In the genomic region with DNA sequence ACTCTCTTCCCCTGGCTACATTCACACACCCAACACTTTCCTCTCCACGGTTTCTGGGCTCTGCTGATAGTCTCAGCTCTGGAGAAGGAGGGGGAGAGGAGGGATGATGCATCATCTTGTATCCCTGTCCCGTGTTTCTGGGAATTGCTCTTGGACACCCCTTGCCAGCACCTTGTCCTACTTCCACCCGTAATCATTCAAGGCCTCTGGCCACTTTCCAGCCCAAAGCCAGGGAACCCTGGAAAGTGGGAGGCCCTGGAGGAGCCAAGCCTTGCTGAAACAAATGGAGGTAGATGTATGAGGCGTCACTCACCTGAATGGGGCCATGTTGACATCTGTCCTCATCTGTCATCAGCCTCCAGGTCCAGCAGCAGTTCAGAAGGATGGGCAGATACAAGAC, we compare ENCODE assay signal across 15 cellular contexts. TPM values are rescaled to one million over a fixed set of nuclear protein-coding genes. Genes with fewer than 3 reads are reported as not detected.
DNase-seq lines count a peak whose midpoint lies in the region; ATAC-seq and TF ChIP-seq lines count a peak whose summit lies in the region.
"Had no signal": no experiment of that assay in that cellular context is flagged by ENCODE, and none has a peak within 500 bp of the region (broad histone marks: within the 10 kb centered on the region; RNA-seq: fewer than 3 reads in every experiment).

No MANE protein-coding gene starts in this region.

- peaks cover 6% of the 10 kb centered on the region; the same call in 1 of the 2 replicates for H3F3A ChIP-seq in Loucy (ENCODE audit: low read depth)

- H3K4me1 ChIP-seq in CD8-positive, alpha-beta memory T cell (ENCODE audit: insufficient read depth, low read length), result peaks cover 18% of the 10 kb centered on the region
- H3K4me1 ChIP-seq in Loucy (ENCODE audit: insufficient read depth, low read length, poor library complexity, severe bottlenecking), result peaks cover 51% of the 10 kb centered on the region
- H3K4me1 ChIP-seq in prostate gland (replicated peaks), result no peaks in the 10 kb centered on the region

- POLR2A ChIA-PET in CD8-positive, alpha-beta memory T cell (lab: Charles Lee), result no interaction called here

- no peaks in the 10 kb centered on the region for H3K9me2 ChIP-seq in Loucy (replicated peaks; ENCODE audit: low read depth, low read length)

- H3K36me3 Mint-ChIP-seq in CD8-positive, alpha-beta memory T cell, result peaks cover 6 to 82% (median 24%) of the 10 kb centered on the region in 3 donors
- H3K36me3 Mint-ChIP-seq in endothelial cell (ENCODE audit: low read depth, unreplicated experiment), result peaks cover 60% of the 10 kb centered on the region

- no peak overlapping the region for H3K4me3 ChIP-seq in CD8-positive, alpha-beta memory T cell (ENCODE audit: low read length)
- peak overlapping the region; percentile 94 for H3K4me3 ChIP-seq in Loucy (ENCODE audit: low read length, poor library complexity, severe bottlenecking)
- H3K4me3 ChIP-seq in prostate gland, result no peak overlapping the region
- H3K4me3 ChIP-seq: hepatocyte, mucosa of descending colon had no signal

- no peak for ATAC-seq in GM18873 (IDR thresholded peaks at IDR 0.05; ENCODE audit: low FRiP score, unreplicated experiment)
- no peak for ATAC-seq in GM21515 (IDR thresholded peaks at IDR 0.05; ENCODE audit: unreplicated experiment)
- ATAC-seq: mucosa of descending colon had no signal

- H3K9me3 ChIP-seq in CD8-positive, alpha-beta memory T cell (ENCODE audit: low read length), result no peaks in the 10 kb centered on the region
- H3K9me3 ChIP-seq in Loucy (ENCODE audit: insufficient read depth, low read depth, low read length) (no peaks in the 10 kb centered on the region), prostate gland (no peaks in the 10 kb centered on the region)
- H3K9me3 ChIP-seq: mucosa of descending colon had no signal

- H3K79me2 ChIP-seq in Loucy (ENCODE audit: insufficient read depth, low read length), result peaks cover 95% of the 10 kb centered on the region

- no peak for DNase-seq in CD8-positive, alpha-beta memory T cell
- DNase-seq in endothelial cell (ENCODE audit: low spot score) (no peak), prostate gland (ENCODE audit: low spot score) (no peak), midbrain (lab: John Stamatoyannopoulos, UW) (no peak), NCI-H2107 (lab: John Stamatoyannopoulos, UW) (no peak)
- DNase-seq: mucosa of descending colon; NCI-H1694 treated with DMSO at 0.1 percent for 48 hours; OCI-M1; stimulated activated CD4-positive, alpha-beta T cell treated with anti-CD3 and anti-CD28 coated beads, Interleukin-15, amount 100 ng/mL, for 24 hours had no signal

- no peak overlapping the region for H2AFZ ChIP-seq in Loucy (ENCODE audit: low read length)
- H2AFZ ChIP-seq: hepatocyte had no signal

- CTCF ChIA-PET in CD8-positive, alpha-beta memory T cell (lab: Charles Lee), result no interaction called here

- peaks cover 40% of the 10 kb centered on the region for H4K20me1 ChIP-seq in Loucy (ENCODE audit: insufficient read depth, low read length, poor library complexity, severe bottlenecking)

- H3K4me1 Mint-ChIP-seq in CD8-positive, alpha-beta memory T cell, result peaks cover 38 to 70% (median 65%) of the 10 kb centered on the region in 3 donors
- peaks cover 46% of the 10 kb centered on the region for H3K4me1 Mint-ChIP-seq in endothelial cell (ENCODE audit: unreplicated experiment)

- H3K4me2 ChIP-seq in Loucy (ENCODE audit: low read depth, low read length, poor library complexity, severe bottlenecking), result peak overlapping the region; percentile 79
- H3K4me2 ChIP-seq: hepatocyte had no signal

- H3K4me3 Mint-ChIP-seq in CD8-positive, alpha-beta memory T cell, result peak overlapping the region in 3 of 7 donors; percentile 16 to 47 (median 33)
- H3K4me3 Mint-ChIP-seq in endothelial cell (ENCODE audit: unreplicated experiment), result peak overlapping the region; percentile 68
- H3K4me3 Mint-ChIP-seq: stimulated activated naive CD8-positive, alpha-beta T cell treated with anti-CD3 and anti-CD28 coated beads, Interleukin-15, Interleukin-2, amounts not matched to agents 100 ng/mL and 50 ng/mL, for 24 hours had no signal

- peaks cover 0 to 4% of the 10 kb centered on the region in 2 donors for H3K27me3 Mint-ChIP-seq in CD8-positive, alpha-beta memory T cell
- H3K27me3 Mint-ChIP-seq in endothelial cell (ENCODE audit: unreplicated experiment), result peaks cover 12% of the 10 kb centered on the region
- H3K27me3 Mint-ChIP-seq: stimulated activated naive CD8-positive, alpha-beta T cell treated with anti-CD3 and anti-CD28 coated beads, Interleukin-15, Interleukin-2, amounts not matched to agents 100 ng/mL and 50 ng/mL, for 24 hours had no signal

- H3K27ac Mint-ChIP-seq in CD8-positive, alpha-beta memory T cell, result peak overlapping the region; percentile 12 to 93 (median 81)
- H3K27ac Mint-ChIP-seq in endothelial cell (ENCODE audit: unreplicated experiment), result no peak overlapping the region
- H3K27ac Mint-ChIP-seq: activated T-helper 2 cell treated with anti-CD3 and anti-CD28 coated beads, Interferon-gamma antibody, Interleukin-2, Interleukin-4, amounts not matched to agents 10 μg/mL and 5 μg/mL and 100 μg/mL, durations not matched to agents 14 hours and 24 hours and 36 hours had no signal

- H3K9ac ChIP-seq in Loucy (ENCODE audit: low read depth, low read length, poor library complexity, severe bottlenecking), result peak overlapping the region; percentile 100

- intact Hi-C loops in prostate gland (cut with DNase I), result no loop called here

- TF ChIP-seq POLR2A in prostate gland (IDR thresholded peaks at IDR 0.05), result no peak

- no peaks in the 10 kb centered on the region for H3K9me3 Mint-ChIP-seq in CD8-positive, alpha-beta memory T cell
- H3K9me3 Mint-ChIP-seq in endothelial cell (ENCODE audit: unreplicated experiment), result no peaks in the 10 kb centered on the region
- H3K9me3 Mint-ChIP-seq: activated T-helper 2 cell treated with anti-CD3 and anti-CD28 coated beads, Interferon-gamma antibody, Interleukin-2, Interleukin-4, amounts not matched to agents 10 μg/mL and 5 μg/mL and 100 μg/mL, durations not matched to agents 14 hours and 24 hours and 36 hours; stimulated activated naive CD8-positive, alpha-beta T cell treated with anti-CD3 and anti-CD28 coated beads, Interleukin-15, Interleukin-2, amounts not matched to agents 100 ng/mL and 50 ng/mL, for 24 hours had no signal

- no peak overlapping the region for H3K27ac ChIP-seq in CD8-positive, alpha-beta memory T cell (ENCODE audit: low read depth, low read length)
- peak overlapping the region; percentile 84 to 87 for H3K27ac ChIP-seq in prostate gland
- H3K27ac ChIP-seq: hepatocyte had no signal

- 51% methylated on average over 4 of the region's 4 CpGs for WGBS in prostate gland

- H3K36me3 ChIP-seq in CD8-positive, alpha-beta memory T cell (ENCODE audit: insufficient read depth, low read length), result peaks cover 39% of the 10 kb centered on the region
- peaks cover 61% of the 10 kb centered on the region for H3K36me3 ChIP-seq in Loucy (ENCODE audit: insufficient read depth, low read length)
- H3K36me3 ChIP-seq in prostate gland, result peaks cover 0 to 11% of the 10 kb centered on the region in 2 donors

- no peaks in the 10 kb centered on the region for H3K27me3 ChIP-seq in CD8-positive, alpha-beta memory T cell (ENCODE audit: insufficient read depth, low read length, poor library complexity, severe bottlenecking)
- H3K27me3 ChIP-seq in Loucy (ENCODE audit: insufficient read depth, low read length, poor library complexity, severe bottlenecking) (peaks cover 8% of the 10 kb centered on the region), prostate gland (replicated peaks; ENCODE audit: insufficient read depth) (no peaks in the 10 kb centered on the region)

- TF ChIP-seq CTCF in Loucy (conservative IDR thresholded peaks at IDR 0.05; ENCODE audit: low read length), result no peak
- no peak for TF ChIP-seq CTCF in endothelial cell (IDR thresholded peaks at IDR 0.05; ENCODE audit: unreplicated experiment)
- TF ChIP-seq CTCF in prostate gland (IDR thresholded peaks at IDR 0.05), result no peak

RNA-seq across cellular contexts. Expression of gene PLEKHO1, which starts 4.4 kb away (rescaled TPM):
- 10 to 100 TPM; 44.9 to 47.2 TPM for total RNA-seq in CD8-positive, alpha-beta memory T cell
- polyA plus RNA-seq in CD8-positive, alpha-beta memory T cell, result 47.3 TPM
- total RNA-seq in endothelial cell (ENCODE audit: unreplicated experiment) (71.6 TPM), prostate gland (10 to 100 TPM; 33.1 to 75.0 TPM)
